ENCODE assay signal across 8 cellular contexts in the genomic region with DNA sequence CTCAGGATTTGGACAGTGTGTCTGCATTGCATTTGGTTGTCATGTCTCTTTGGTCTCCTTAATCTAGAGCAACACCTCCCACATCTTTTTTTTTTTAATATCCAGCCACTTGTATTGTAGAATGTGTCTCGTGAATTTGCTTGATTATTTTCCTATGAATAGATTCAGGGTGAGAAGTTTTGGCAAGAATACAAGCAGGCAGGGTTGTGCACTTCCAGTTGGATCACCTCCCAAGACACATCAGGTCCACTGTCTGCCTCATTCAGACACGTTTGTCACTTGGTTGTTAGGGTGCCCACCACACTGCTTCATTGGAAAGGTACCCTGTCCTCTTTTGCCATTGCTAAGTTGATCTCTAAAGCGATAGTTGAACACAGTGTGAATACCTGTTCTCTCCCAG. TPM values are rescaled to one million over a fixed set of nuclear protein-coding genes. Genes with fewer than 3 reads are reported as not detected.
A peak's percentile ranks its signal among the peaks of the same experiment; 100 is the strongest.
DNase-seq lines count a peak whose midpoint lies in the region; ATAC-seq and TF ChIP-seq lines count a peak whose summit lies in the region.
"Not testable (repeated sequence)": the region's sequence is repeated elsewhere in the genome, so short reads cannot be mapped to it uniquely, and the experiment has no call there.

No MANE protein-coding gene starts in this region.

- 43 to 60% (median 54%) methylated on average over 2 to 3 of the region's 3 CpGs for WGBS in heart left ventricle, 4 donors
- WGBS in heart right ventricle, 2 donors: 38 to 64% methylated on average over 2 to 3 of the region's 3 CpGs
- WGBS in right cardiac atrium: 58% methylated on average over 2 of the region's 3 CpGs

- H3K36me3 ChIP-seq in heart left ventricle (peaks cover 0 to 40% (median 15%) of the 10 kb centered on the region in 9 donors), heart right ventricle (peaks cover 0 to 50% (median 5%) of the 10 kb centered on the region in 9 donors), left ventricle myocardium inferior (peaks cover 23% of the 10 kb centered on the region)

- DNase-seq in Right ventricle myocardium inferior (ENCODE audit: missing footprints); Right ventricle myocardium superior; heart left ventricle; heart right ventricle; left cardiac atrium; left ventricle myocardium inferior; left ventricle myocardium superior; right cardiac atrium: not testable (repeated sequence)

- TF ChIP-seq POLR2A in heart left ventricle (IDR thresholded peaks at IDR 0.05): not testable (repeated sequence)

- not testable (repeated sequence) for H3K4me3 ChIP-seq in heart left ventricle; heart right ventricle; left ventricle myocardium inferior; right cardiac atrium (ENCODE audit: low read length)

- not testable (repeated sequence) for H3K4me1 ChIP-seq in heart left ventricle; heart right ventricle; right cardiac atrium (ENCODE audit: control insufficient read depth, insufficient read depth, low read length)
- peaks cover 11% of the 10 kb centered on the region for H3K4me1 ChIP-seq in left ventricle myocardium inferior

- H3K27ac ChIP-seq in heart left ventricle; heart right ventricle; right cardiac atrium (ENCODE audit: low read length): not testable (repeated sequence)
- H3K27ac ChIP-seq in left ventricle myocardium inferior (replicated peaks): peak overlapping the region; percentile 38

- not testable (repeated sequence) for H3K9me3 ChIP-seq in heart left ventricle; heart right ventricle; left ventricle myocardium inferior (replicated peaks); right cardiac atrium (ENCODE audit: control insufficient read depth, low read length)

- ATAC-seq in Right ventricle myocardium inferior (peak; percentile 60), Right ventricle myocardium superior (ENCODE audit: poor library complexity) (peak; percentile 74), heart left ventricle (peak; percentile 48 to 77 (median 52)), heart right ventricle (peak; percentile 36 to 79 (median 70)), left cardiac atrium (peak; percentile 64 to 72), left ventricle myocardium superior (peak; percentile 83), right cardiac atrium (peak; percentile 53 to 58)

- not testable (repeated sequence) for H3K27me3 ChIP-seq in heart left ventricle; heart right ventricle; left ventricle myocardium inferior (ENCODE audit: low read depth); right cardiac atrium (ENCODE audit: control insufficient read depth, insufficient read depth)

- TF ChIP-seq CTCF in heart left ventricle (IDR thresholded peaks at IDR 0.05); heart right ventricle (IDR thresholded peaks at IDR 0.05); left ventricle myocardium inferior (IDR thresholded peaks at IDR 0.05; ENCODE audit: borderline replicate concordance): not testable (repeated sequence)

- intact Hi-C loops in Right ventricle myocardium inferior (cut with DNase I); Right ventricle myocardium superior (cut with DNase I); heart left ventricle (cut with DNase I); heart right ventricle (cut with DNase I); left cardiac atrium (cut with DNase I); left ventricle myocardium inferior (cut with micrococcal nuclease); left ventricle myocardium superior (cut with micrococcal nuclease); right cardiac atrium (cut with DNase I): not testable (repeated sequence)

RNA-seq across cellular contexts. Expression of gene WASHC2A, which starts 30.9 kb away (rescaled TPM):
- total RNA-seq in Right ventricle myocardium inferior (41.4 TPM), Right ventricle myocardium superior (65.4 TPM), heart left ventricle (10 to 100 TPM; 20.1 to 64.2 (median 36.7) TPM), heart right ventricle (10 to 100 TPM; 21.0 to 55.0 (median 31.8) TPM), left cardiac atrium (10 to 100 TPM; 79.8 to 87.8 TPM), left ventricle myocardium inferior (45.4 TPM), left ventricle myocardium superior (46.7 TPM), right cardiac atrium (100 to 1,000 TPM in 3 of 4 donors, 10 to 100 TPM in 1; 64.8 to 242 (median 159) TPM)
- polyA plus RNA-seq in heart left ventricle (10 to 100 TPM; 13.8 to 21.0 TPM), heart right ventricle (10 to 100 TPM; 12.7 to 15.8 TPM), right cardiac atrium (32.8 TPM)
